ENCODE assay signal across 20 cellular contexts in the genomic region with DNA sequence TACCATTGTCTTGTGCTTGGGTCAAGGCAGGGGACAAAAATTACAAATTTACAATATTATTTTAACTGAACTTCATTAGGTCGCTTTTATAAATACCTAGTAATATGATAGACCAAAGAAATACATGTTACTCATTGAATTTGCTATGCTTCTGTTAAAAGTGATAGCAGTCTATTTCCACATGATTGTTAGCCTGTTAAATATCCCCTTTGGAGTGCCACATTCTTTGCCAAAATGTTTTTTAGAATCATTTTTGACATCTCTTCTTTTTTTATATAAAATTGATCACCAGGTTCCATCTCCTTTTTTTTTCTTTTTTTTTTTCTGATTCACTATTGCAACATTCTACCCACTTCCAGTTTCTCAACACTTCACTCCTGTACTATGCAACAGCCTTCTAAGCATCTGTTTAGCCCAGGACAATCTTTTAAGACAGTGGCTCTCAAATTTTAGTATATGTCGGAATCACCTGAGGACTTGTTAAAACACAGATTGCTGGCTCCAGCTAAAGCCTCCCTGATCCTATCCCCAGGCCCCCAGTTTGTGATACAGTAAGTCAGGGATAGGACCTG. TPM values are rescaled to one million over a fixed set of nuclear protein-coding genes. Genes with fewer than 3 reads are reported as not detected.
"Had no signal": no experiment of that assay in that cellular context is flagged by ENCODE, and none has a peak within 500 bp of the region (broad histone marks: within the 10 kb centered on the region; RNA-seq: fewer than 3 reads in every experiment).

No MANE protein-coding gene starts in this region.

- H3K27me3 Mint-ChIP-seq: stimulated activated naive CD8-positive, alpha-beta T cell treated with anti-CD3 and anti-CD28 coated beads, Interleukin-15, amount 100 ng/mL, for 72 hours had no signal

- H3K36me3 ChIP-seq: neural progenitor cell, ovary, upper lobe of left lung had no signal

- H3K36me3 Mint-ChIP-seq: activated naive CD8-positive, alpha-beta T cell treated with anti-CD3 and anti-CD28 coated beads, Interleukin-2, amount 10 ng/mL, durations not matched to agents 7 days and 5 days; neural progenitor cell had no signal

- H3K27ac ChIP-seq: dorsolateral prefrontal cortex, neural progenitor cell, ovary, upper lobe of left lung had no signal

- H3K27me3 ChIP-seq: neural progenitor cell, ovary, upper lobe of left lung had no signal

- H3K9me3 ChIP-seq: ovary, upper lobe of left lung had no signal

- H3K4me3 Mint-ChIP-seq: activated naive CD8-positive, alpha-beta T cell treated with anti-CD3 and anti-CD28 coated beads, Interleukin-2, amount 10 ng/mL, durations not matched to agents 7 days and 5 days; activated T-helper 1 cell treated with anti-CD3 and anti-CD28 coated beads, Interleukin-12 subunit alpha, Interleukin-12 subunit beta, Interleukin-2, Interleukin-4 antibody, amounts not matched to agents 30 ng/mL and 10 ng/mL and 1 ng/mL, durations not matched to agents 14 hours and 24 hours and 36 hours; endodermal cell; neural progenitor cell; stimulated activated naive CD8-positive, alpha-beta T cell treated with anti-CD3 and anti-CD28 coated beads, Interleukin-15, amount 100 ng/mL, for 72 hours had no signal

- H3K9me3 Mint-ChIP-seq: activated naive CD8-positive, alpha-beta T cell treated with anti-CD3 and anti-CD28 coated beads, Interleukin-2, amount 10 ng/mL, durations not matched to agents 7 days and 5 days; activated T-helper 1 cell treated with anti-CD3 and anti-CD28 coated beads, Interleukin-12 subunit alpha, Interleukin-12 subunit beta, Interleukin-2, Interleukin-4 antibody, amounts not matched to agents 30 ng/mL and 10 ng/mL and 1 ng/mL, durations not matched to agents 14 hours and 24 hours and 36 hours; endodermal cell; neural progenitor cell; stimulated activated naive CD8-positive, alpha-beta T cell treated with anti-CD3 and anti-CD28 coated beads, Interleukin-15, amount 100 ng/mL, for 72 hours had no signal

- H3K27ac Mint-ChIP-seq: activated naive CD8-positive, alpha-beta T cell treated with anti-CD3 and anti-CD28 coated beads, Interleukin-2, amount 10 ng/mL, durations not matched to agents 7 days and 5 days; activated T-helper 1 cell treated with anti-CD3 and anti-CD28 coated beads, Interleukin-12 subunit alpha, Interleukin-12 subunit beta, Interleukin-2, Interleukin-4 antibody, amounts not matched to agents 30 ng/mL and 10 ng/mL and 1 ng/mL, durations not matched to agents 14 hours and 24 hours and 36 hours; endodermal cell; neural progenitor cell had no signal

- DNase-seq: activated CD4-positive, alpha-beta T cell treated with anti-CD3 and anti-CD28 coated beads, Interleukin-2, amount 50 U/mL, for 1 hour; activated CD8-positive, alpha-beta memory T cell treated with anti-CD3 and anti-CD28 coated beads for 24 hours; activated naive CD4-positive, alpha-beta T cell; activated naive CD8-positive, alpha-beta T cell treated with anti-CD3 and anti-CD28 coated beads, Interleukin-2, amount 10 ng/mL, durations not matched to agents 7 days and 5 days; aorta; dorsolateral prefrontal cortex; endodermal cell; erythroblast; islet precursor cell; ovary; stimulated activated CD4-positive, alpha-beta T cell treated with anti-CD3 and anti-CD28 coated beads, Interleukin-1b, Interleukin-23, amount 100 ng/mL, for 48 hours; stimulated activated naive CD8-positive, alpha-beta T cell treated with anti-CD3 and anti-CD28 coated beads, Interleukin-15, amount 100 ng/mL, for 72 hours; upper lobe of left lung had no signal

- H3K4me1 ChIP-seq: neural progenitor cell had no signal

- H3K4me3 ChIP-seq: dorsolateral prefrontal cortex, neural progenitor cell, ovary, upper lobe of left lung had no signal

- H3K4me1 Mint-ChIP-seq: activated naive CD8-positive, alpha-beta T cell treated with anti-CD3 and anti-CD28 coated beads, Interleukin-2, amount 10 ng/mL, durations not matched to agents 7 days and 5 days; neural progenitor cell; stimulated activated naive CD8-positive, alpha-beta T cell treated with anti-CD3 and anti-CD28 coated beads, Interleukin-15, amount 100 ng/mL, for 72 hours had no signal

RNA-seq across cellular contexts. Expression of gene ASB15, which starts 27.6 kb away (rescaled TPM):
- total RNA-seq: activated naive CD8-positive, alpha-beta T cell treated with anti-CD3 and anti-CD28 coated beads, Interleukin-2, amount 10 ng/mL, durations not matched to agents 7 days and 5 days; activated T-helper 1 cell treated with anti-CD3 and anti-CD28 coated beads, Interleukin-12 subunit alpha, Interleukin-12 subunit beta, Interleukin-2, Interleukin-4 antibody, amounts not matched to agents 30 ng/mL and 10 ng/mL and 1 ng/mL, durations not matched to agents 14 hours and 24 hours and 36 hours; aorta; dorsolateral prefrontal cortex; endodermal cell; left lobe of liver; lung microvascular endothelial cell; ovary; pulmonary artery endothelial cell; sciatic nerve; temporal lobe; upper lobe of left lung had no signal
- polyA plus RNA-seq: ovary had no signal

RNA-seq across cellular contexts. Expression of gene IQUB, which starts 39.6 kb away (rescaled TPM):
- total RNA-seq: activated naive CD8-positive, alpha-beta T cell treated with anti-CD3 and anti-CD28 coated beads, Interleukin-2, amount 10 ng/mL, durations not matched to agents 7 days and 5 days; activated T-helper 1 cell treated with anti-CD3 and anti-CD28 coated beads, Interleukin-12 subunit alpha, Interleukin-12 subunit beta, Interleukin-2, Interleukin-4 antibody, amounts not matched to agents 30 ng/mL and 10 ng/mL and 1 ng/mL, durations not matched to agents 14 hours and 24 hours and 36 hours had no signal
